ENCODE assay signal across 1 cellular context in the genomic region with DNA sequence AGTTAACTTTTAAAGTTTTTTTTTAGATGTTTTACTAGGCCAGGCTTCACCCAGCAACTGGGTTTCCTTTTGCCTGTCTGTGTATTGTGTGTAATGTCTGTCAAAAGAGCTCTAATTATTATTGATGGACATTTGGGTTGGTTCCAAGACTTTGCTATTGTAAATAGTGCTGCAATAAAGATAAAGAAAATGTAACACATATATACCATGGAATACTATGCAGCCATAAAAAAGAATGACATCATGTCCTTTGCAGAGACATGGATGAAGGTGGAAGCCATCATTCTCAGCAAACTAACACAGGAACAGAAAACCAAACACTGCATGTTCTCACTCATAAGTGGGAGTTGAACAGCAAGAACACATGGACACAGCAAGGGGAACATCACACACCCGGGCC.
TF ChIP-seq lines count a peak whose summit lies in the region.
"Not testable (repeated sequence)": the region's sequence is repeated elsewhere in the genome, so short reads cannot be mapped to it uniquely, and the experiment has no call there.

No MANE protein-coding gene starts in this region.

TF ChIP-seq in K562, 482 proteins besides CTCF, POLR2A, EP300 and RAD21:
- TF ChIP-seq, protein P1, sequence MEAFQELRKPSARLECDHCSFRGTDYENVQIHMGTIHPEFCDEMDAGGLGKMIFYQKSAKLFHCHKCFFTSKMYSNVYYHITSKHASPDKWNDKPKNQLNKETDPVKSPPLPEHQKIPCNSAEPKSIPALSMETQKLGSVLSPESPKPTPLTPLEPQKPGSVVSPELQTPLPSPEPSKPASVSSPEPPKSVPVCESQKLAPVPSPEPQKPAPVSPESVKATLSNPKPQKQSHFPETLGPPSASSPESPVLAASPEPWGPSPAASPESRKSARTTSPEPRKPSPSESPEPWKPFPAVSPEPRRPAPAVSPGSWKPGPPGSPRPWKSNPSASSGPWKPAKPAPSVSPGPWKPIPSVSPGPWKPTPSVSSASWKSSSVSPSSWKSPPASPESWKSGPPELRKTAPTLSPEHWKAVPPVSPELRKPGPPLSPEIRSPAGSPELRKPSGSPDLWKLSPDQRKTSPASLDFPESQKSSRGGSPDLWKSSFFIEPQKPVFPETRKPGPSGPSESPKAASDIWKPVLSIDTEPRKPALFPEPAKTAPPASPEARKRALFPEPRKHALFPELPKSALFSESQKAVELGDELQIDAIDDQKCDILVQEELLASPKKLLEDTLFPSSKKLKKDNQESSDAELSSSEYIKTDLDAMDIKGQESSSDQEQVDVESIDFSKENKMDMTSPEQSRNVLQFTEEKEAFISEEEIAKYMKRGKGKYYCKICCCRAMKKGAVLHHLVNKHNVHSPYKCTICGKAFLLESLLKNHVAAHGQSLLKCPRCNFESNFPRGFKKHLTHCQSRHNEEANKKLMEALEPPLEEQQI (IDR thresholded peaks at IDR 0.05): 0 out of 2 replicates have a peak, but pooled peaks have one; percentile 56
- TF ChIP-seq, protein P2, sequence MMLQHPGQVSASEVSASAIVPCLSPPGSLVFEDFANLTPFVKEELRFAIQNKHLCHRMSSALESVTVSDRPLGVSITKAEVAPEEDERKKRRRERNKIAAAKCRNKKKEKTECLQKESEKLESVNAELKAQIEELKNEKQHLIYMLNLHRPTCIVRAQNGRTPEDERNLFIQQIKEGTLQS (IDR thresholded peaks at IDR 0.05): peak; percentile 69
- TF ChIP-seq, protein P2 (CRISPR knock-in tag; conservative IDR thresholded peaks at IDR 0.05): not testable (repeated sequence)
- TF ChIP-seq RBM25 (IDR thresholded peaks at IDR 0.05; ENCODE audit: low read depth, low read length, severe bottlenecking): peak; percentile 37
- TF ChIP-seq, protein P3, sequence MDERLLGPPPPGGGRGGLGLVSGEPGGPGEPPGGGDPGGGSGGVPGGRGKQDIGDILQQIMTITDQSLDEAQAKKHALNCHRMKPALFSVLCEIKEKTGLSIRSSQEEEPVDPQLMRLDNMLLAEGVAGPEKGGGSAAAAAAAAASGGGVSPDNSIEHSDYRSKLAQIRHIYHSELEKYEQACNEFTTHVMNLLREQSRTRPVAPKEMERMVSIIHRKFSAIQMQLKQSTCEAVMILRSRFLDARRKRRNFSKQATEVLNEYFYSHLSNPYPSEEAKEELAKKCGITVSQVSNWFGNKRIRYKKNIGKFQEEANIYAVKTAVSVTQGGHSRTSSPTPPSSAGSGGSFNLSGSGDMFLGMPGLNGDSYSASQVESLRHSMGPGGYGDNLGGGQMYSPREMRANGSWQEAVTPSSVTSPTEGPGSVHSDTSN (CRISPR knock-in tag; IDR thresholded peaks at IDR 0.05; ENCODE audit: low read depth): not testable (repeated sequence)
- TF ChIP-seq, protein P3 (tag; conservative IDR thresholded peaks at IDR 0.05; ENCODE audit: low read depth): peak; percentile 56
- peak; percentile 67 for TF ChIP-seq NFIC (IDR thresholded peaks at IDR 0.05)
- 0 out of 2 replicates have a peak, but pooled peaks have one; percentile 38 for TF ChIP-seq ZKSCAN8 (CRISPR knock-in tag; IDR thresholded peaks at IDR 0.05)
- peak; percentile 54 to 59; a peak in 3 of 4 replicates for TF ChIP-seq KDM1A (IDR thresholded peaks at IDR 0.05)
- peak; percentile 68 for TF ChIP-seq SMARCA5 (IDR thresholded peaks at IDR 0.05)
- peak; percentile 68; the same call in 1 of the 2 replicates for TF ChIP-seq ATF7 (IDR thresholded peaks at IDR 0.05)
- TF ChIP-seq CEBPG (CRISPR knock-in tag; IDR thresholded peaks at IDR 0.05): peak; percentile 63
- TF ChIP-seq CEBPG (tag; conservative IDR thresholded peaks at IDR 0.05 in 1 of 2, IDR thresholded peaks at IDR 0.05 in 1 of 2): not testable (repeated sequence)
- peak; percentile 70; the same call in 1 of the 2 replicates for TF ChIP-seq BCOR (IDR thresholded peaks at IDR 0.05)
- TF ChIP-seq MEIS2 (IDR thresholded peaks at IDR 0.05; ENCODE audit: partially characterized antibody): peak; percentile 77
- peak; percentile 99 for TF ChIP-seq ZNF146 (CRISPR knock-in tag; IDR thresholded peaks at IDR 0.05; ENCODE audit: unreplicated experiment)
TF ChIP-seq in K562: peak in this region for 13; not testable (repeated sequence) for 469.
